In genomic region chr19:38224014-38224862, GRCh38 we compare ENCODE assay signal across 8 cellular contexts. TPM values are rescaled to one million over a fixed set of nuclear protein-coding genes. Genes with fewer than 3 reads are reported as not detected.
DNase-seq lines count a peak whose midpoint lies in the region; ATAC-seq lines count a peak whose summit lies in the region.

TSS of gene DPF1 (minus strand) at chr19:38224222. CDS start at chr19:38224142, 80 bp downstream.

- H3K4me3 Mint-ChIP-seq in activated CD4-positive, alpha-beta T cell treated with anti-CD3 and anti-CD28 coated beads for 36 hours = peak within 1 kb of the TSS; percentile 63
- H3K4me3 Mint-ChIP-seq in stimulated activated effector memory CD8-positive, alpha-beta T cell treated with anti-CD3 and anti-CD28 coated beads, Interleukin-12 subunit alpha, Interleukin-12 subunit beta, amount 100 ng/mL, for 72 hours = peak within 1 kb of the TSS; percentile 64

- H3K9me3 Mint-ChIP-seq in activated CD4-positive, alpha-beta T cell treated with anti-CD3 and anti-CD28 coated beads for 36 hours (ENCODE audit: low read depth) = no peaks in the 10 kb centered on the region
- H3K9me3 Mint-ChIP-seq in stimulated activated effector memory CD8-positive, alpha-beta T cell treated with anti-CD3 and anti-CD28 coated beads, Interleukin-12 subunit alpha, Interleukin-12 subunit beta, amount 100 ng/mL, for 72 hours = no peaks in the 10 kb centered on the region

- H3K27ac Mint-ChIP-seq in activated CD4-positive, alpha-beta T cell treated with anti-CD3 and anti-CD28 coated beads for 36 hours = peak within 1 kb of the TSS; percentile 45
- H3K27ac Mint-ChIP-seq in stimulated activated effector memory CD8-positive, alpha-beta T cell treated with anti-CD3 and anti-CD28 coated beads, Interleukin-12 subunit alpha, Interleukin-12 subunit beta, amount 100 ng/mL, for 72 hours = no peak within 1 kb of the TSS

- peaks cover 23% of the 10 kb centered on the region for H3K4me1 Mint-ChIP-seq in activated CD4-positive, alpha-beta T cell treated with anti-CD3 and anti-CD28 coated beads for 36 hours
- peaks cover 30% of the 10 kb centered on the region for H3K4me1 Mint-ChIP-seq in stimulated activated effector memory CD8-positive, alpha-beta T cell treated with anti-CD3 and anti-CD28 coated beads, Interleukin-12 subunit alpha, Interleukin-12 subunit beta, amount 100 ng/mL, for 72 hours

- peak; percentile 90 for ATAC-seq in HG02885 (IDR thresholded peaks at IDR 0.05; ENCODE audit: poor library complexity, unreplicated experiment)
- peak; percentile 85 for ATAC-seq in activated CD4-positive, alpha-beta T cell treated with anti-CD3 and anti-CD28 coated beads for 36 hours
- peak; percentile 79 for ATAC-seq in stimulated activated effector memory CD8-positive, alpha-beta T cell treated with anti-CD3 and anti-CD28 coated beads, Interleukin-12 subunit alpha, Interleukin-12 subunit beta, amount 100 ng/mL, for 72 hours

- POLR2A ChIA-PET in activated CD4-positive, alpha-beta T cell treated with anti-CD3 and anti-CD28 coated beads for 36 hours (lab: Charles Lee) = no interaction called here

- DNase-seq in NCI-H2081 (lab: John Stamatoyannopoulos, UW) (peak; percentile 86), NCI-H2081 treated with DMSO at 0.1 percent for 48 hours (lab: John Stamatoyannopoulos, UW) (no peak), NCI-H345 (lab: John Stamatoyannopoulos, UW) (peak; percentile 98), dermis microvascular lymphatic vessel endothelial cell (ENCODE audit: low read depth in 2 of 2) (peak; percentile 15 to 71), lung microvascular endothelial cell (ENCODE audit: low read depth in 2 of 2) (peak; percentile 56 to 60)
- DNase-seq in activated CD4-positive, alpha-beta T cell treated with anti-CD3 and anti-CD28 coated beads for 36 hours = peak; percentile 76
- DNase-seq in stimulated activated effector memory CD8-positive, alpha-beta T cell treated with anti-CD3 and anti-CD28 coated beads, Interleukin-12 subunit alpha, Interleukin-12 subunit beta, amount 100 ng/mL, for 72 hours (ENCODE audit: low spot score in 2 of 2) = peak; percentile 31 to 69

- H3K36me3 Mint-ChIP-seq in activated CD4-positive, alpha-beta T cell treated with anti-CD3 and anti-CD28 coated beads for 36 hours (ENCODE audit: low read depth) = peaks cover 2% of the 10 kb centered on the region
- no peaks in the 10 kb centered on the region for H3K36me3 Mint-ChIP-seq in stimulated activated effector memory CD8-positive, alpha-beta T cell treated with anti-CD3 and anti-CD28 coated beads, Interleukin-12 subunit alpha, Interleukin-12 subunit beta, amount 100 ng/mL, for 72 hours

- intact Hi-C loops in activated CD4-positive, alpha-beta T cell treated with anti-CD3 and anti-CD28 coated beads for 36 hours (cut with DNase I, micrococcal nuclease) = loop anchor here in 1 of 2 experiments (1.0 kb wide), 1 partner anchor 326 kb away; no protein-coding TSS in a partner anchor

- H3K27me3 Mint-ChIP-seq in activated CD4-positive, alpha-beta T cell treated with anti-CD3 and anti-CD28 coated beads for 36 hours = peaks cover 54% of the 10 kb centered on the region

- CTCF ChIA-PET in activated CD4-positive, alpha-beta T cell treated with anti-CD3 and anti-CD28 coated beads for 36 hours (lab: Charles Lee) = interaction anchor here (0.7 to 1.3 kb wide), 4 partner anchors 19 to 325 kb away, joined by 3 to 4 read pairs (median 3); partner anchors contain the start of genes SIPA1L3 and WDR87

RNA-seq across cellular contexts. Expression of gene DPF1, which starts in this region (rescaled TPM):
- total RNA-seq in activated CD4-positive, alpha-beta T cell treated with anti-CD3 and anti-CD28 coated beads for 36 hours = 1 to 10 TPM in 1 of 2 experiments, under 1 TPM in 1; 0.91 to 1.2 TPM
- total RNA-seq in dermis microvascular lymphatic vessel endothelial cell = 0.13 and 0.26 TPM in 2 replicates
- under 0.01 and 0.22 TPM in 2 replicates for total RNA-seq in lung microvascular endothelial cell

Comparison
In these comparisons a context has a peak if more than half of its experiments do, and no peak if none do; other contexts are left out.
1. Peak in DNase-seq in dermis microvascular lymphatic vessel endothelial cell; RNA of the gene not detected or under 1 TPM.
2. Peak in DNase-seq in lung microvascular endothelial cell; RNA of the gene not detected or under 1 TPM.